In the genomic region with DNA sequence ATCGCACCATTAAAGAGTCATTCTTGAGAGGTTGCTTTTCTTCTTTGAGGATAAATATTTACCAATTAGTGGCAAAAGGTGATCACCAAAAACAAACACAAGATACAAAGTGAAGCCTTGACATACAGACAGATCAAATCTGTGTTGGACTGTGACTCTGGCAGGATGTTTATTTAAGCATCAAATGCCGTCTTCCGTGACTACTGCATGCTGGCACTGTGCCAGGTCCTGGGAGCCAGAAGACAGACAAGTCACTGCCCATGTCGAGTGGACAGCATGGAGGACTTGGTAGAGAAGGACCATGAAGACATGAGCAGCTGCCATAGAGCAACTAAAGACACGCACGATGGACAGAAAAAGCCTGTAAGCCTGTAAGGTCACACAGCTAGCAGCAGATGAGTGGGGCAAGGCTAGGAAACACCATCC, we compare ENCODE assay signal across 1 cellular context.
TF ChIP-seq lines count a peak whose summit lies in the region.

No MANE protein-coding gene starts in this region.

TF ChIP-seq in HEK293, 187 proteins besides CTCF, POLR2A, EP300 and RAD21 (continued from another document and continues in another):
- TF ChIP-seq, protein P1, sequence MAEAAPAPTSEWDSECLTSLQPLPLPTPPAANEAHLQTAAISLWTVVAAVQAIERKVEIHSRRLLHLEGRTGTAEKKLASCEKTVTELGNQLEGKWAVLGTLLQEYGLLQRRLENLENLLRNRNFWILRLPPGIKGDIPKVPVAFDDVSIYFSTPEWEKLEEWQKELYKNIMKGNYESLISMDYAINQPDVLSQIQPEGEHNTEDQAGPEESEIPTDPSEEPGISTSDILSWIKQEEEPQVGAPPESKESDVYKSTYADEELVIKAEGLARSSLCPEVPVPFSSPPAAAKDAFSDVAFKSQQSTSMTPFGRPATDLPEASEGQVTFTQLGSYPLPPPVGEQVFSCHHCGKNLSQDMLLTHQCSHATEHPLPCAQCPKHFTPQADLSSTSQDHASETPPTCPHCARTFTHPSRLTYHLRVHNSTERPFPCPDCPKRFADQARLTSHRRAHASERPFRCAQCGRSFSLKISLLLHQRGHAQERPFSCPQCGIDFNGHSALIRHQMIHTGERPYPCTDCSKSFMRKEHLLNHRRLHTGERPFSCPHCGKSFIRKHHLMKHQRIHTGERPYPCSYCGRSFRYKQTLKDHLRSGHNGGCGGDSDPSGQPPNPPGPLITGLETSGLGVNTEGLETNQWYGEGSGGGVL (tag by site-specific recombination; IDR thresholded peaks at IDR 0.05), result no peak
- TF ChIP-seq, protein P2, sequence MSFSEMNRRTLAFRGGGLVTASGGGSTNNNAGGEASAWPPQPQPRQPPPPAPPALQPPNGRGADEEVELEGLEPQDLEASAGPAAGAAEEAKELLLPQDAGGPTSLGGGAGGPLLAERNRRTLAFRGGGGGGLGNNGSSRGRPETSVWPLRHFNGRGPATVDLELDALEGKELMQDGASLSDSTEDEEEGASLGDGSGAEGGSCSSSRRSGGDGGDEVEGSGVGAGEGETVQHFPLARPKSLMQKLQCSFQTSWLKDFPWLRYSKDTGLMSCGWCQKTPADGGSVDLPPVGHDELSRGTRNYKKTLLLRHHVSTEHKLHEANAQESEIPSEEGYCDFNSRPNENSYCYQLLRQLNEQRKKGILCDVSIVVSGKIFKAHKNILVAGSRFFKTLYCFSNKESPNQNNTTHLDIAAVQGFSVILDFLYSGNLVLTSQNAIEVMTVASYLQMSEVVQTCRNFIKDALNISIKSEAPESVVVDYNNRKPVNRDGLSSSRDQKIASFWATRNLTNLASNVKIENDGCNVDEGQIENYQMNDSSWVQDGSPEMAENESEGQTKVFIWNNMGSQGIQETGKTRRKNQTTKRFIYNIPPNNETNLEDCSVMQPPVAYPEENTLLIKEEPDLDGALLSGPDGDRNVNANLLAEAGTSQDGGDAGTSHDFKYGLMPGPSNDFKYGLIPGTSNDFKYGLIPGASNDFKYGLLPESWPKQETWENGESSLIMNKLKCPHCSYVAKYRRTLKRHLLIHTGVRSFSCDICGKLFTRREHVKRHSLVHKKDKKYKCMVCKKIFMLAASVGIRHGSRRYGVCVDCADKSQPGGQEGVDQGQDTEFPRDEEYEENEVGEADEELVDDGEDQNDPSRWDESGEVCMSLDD (tag by site-specific recombination; IDR thresholded peaks at IDR 0.05), result no peak
- TF ChIP-seq KLF10 (tag by site-specific recombination; IDR thresholded peaks at IDR 0.05) (peak; percentile 65; the same call in 1 of the 2 replicates), FEZF1 (tag by site-specific recombination; IDR thresholded peaks at IDR 0.05) (no peak), ZNF266 (tag by site-specific recombination; IDR thresholded peaks at IDR 0.05; ENCODE audit: low read depth) (no peak), ZNF132 (tag by site-specific recombination; IDR thresholded peaks at IDR 0.05; ENCODE audit: borderline replicate concordance) (no peak), ZNF610 (tag by site-specific recombination; IDR thresholded peaks at IDR 0.05; ENCODE audit: borderline replicate concordance) (no peak), ZFP3 (tag by site-specific recombination; IDR thresholded peaks at IDR 0.05; ENCODE audit: low read depth) (no peak), ZNF140 (tag by site-specific recombination; IDR thresholded peaks at IDR 0.05) (no peak), ZNF658 (tag by site-specific recombination; IDR thresholded peaks at IDR 0.05) (no peak), ZBTB1 (tag by site-specific recombination; IDR thresholded peaks at IDR 0.05) (no peak), ZNF16 (tag by site-specific recombination; IDR thresholded peaks at IDR 0.05; ENCODE audit: low read depth) (no peak), ZSCAN23 (tag by site-specific recombination; IDR thresholded peaks at IDR 0.05) (no peak), ZNF112 (tag by site-specific recombination; IDR thresholded peaks at IDR 0.05) (peak; percentile 70; the same call in 1 of the 2 replicates), ZSCAN30 (tag by site-specific recombination; IDR thresholded peaks at IDR 0.05) (0 out of 2 replicates have a peak, but pooled peaks have one; percentile 44), ZNF394 (tag by site-specific recombination; IDR thresholded peaks at IDR 0.05; ENCODE audit: borderline replicate concordance) (no peak), ZNF174 (tag by site-specific recombination; IDR thresholded peaks at IDR 0.05) (no peak), IKZF3 (tag by site-specific recombination; IDR thresholded peaks at IDR 0.05) (0 out of 2 replicates have a peak, but pooled peaks have one; percentile 25), ZNF660 (tag by site-specific recombination; IDR thresholded peaks at IDR 0.05) (peak; percentile 75; the same call in 1 of the 2 replicates), YY1 (tag by site-specific recombination; IDR thresholded peaks at IDR 0.05) (no peak), TCF7L2 (IDR thresholded peaks at IDR 0.05; ENCODE audit: borderline replicate concordance, low read depth, low read length) (no peak), ZNF548 (tag by site-specific recombination; IDR thresholded peaks at IDR 0.05) (no peak), ZEB2 (tag by site-specific recombination; IDR thresholded peaks at IDR 0.05) (no peak), ZNF426 (tag by site-specific recombination; IDR thresholded peaks at IDR 0.05) (no peak), ZNF791 (tag by site-specific recombination; IDR thresholded peaks at IDR 0.05) (no peak)
- TF ChIP-seq, protein P3, sequence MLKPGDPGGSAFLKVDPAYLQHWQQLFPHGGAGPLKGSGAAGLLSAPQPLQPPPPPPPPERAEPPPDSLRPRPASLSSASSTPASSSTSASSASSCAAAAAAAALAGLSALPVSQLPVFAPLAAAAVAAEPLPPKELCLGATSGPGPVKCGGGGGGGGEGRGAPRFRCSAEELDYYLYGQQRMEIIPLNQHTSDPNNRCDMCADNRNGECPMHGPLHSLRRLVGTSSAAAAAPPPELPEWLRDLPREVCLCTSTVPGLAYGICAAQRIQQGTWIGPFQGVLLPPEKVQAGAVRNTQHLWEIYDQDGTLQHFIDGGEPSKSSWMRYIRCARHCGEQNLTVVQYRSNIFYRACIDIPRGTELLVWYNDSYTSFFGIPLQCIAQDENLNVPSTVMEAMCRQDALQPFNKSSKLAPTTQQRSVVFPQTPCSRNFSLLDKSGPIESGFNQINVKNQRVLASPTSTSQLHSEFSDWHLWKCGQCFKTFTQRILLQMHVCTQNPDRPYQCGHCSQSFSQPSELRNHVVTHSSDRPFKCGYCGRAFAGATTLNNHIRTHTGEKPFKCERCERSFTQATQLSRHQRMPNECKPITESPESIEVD (tag by site-specific recombination; IDR thresholded peaks at IDR 0.05), result peak; percentile 29; the same call in 1 of the 2 replicates
- TF ChIP-seq, protein P4, sequence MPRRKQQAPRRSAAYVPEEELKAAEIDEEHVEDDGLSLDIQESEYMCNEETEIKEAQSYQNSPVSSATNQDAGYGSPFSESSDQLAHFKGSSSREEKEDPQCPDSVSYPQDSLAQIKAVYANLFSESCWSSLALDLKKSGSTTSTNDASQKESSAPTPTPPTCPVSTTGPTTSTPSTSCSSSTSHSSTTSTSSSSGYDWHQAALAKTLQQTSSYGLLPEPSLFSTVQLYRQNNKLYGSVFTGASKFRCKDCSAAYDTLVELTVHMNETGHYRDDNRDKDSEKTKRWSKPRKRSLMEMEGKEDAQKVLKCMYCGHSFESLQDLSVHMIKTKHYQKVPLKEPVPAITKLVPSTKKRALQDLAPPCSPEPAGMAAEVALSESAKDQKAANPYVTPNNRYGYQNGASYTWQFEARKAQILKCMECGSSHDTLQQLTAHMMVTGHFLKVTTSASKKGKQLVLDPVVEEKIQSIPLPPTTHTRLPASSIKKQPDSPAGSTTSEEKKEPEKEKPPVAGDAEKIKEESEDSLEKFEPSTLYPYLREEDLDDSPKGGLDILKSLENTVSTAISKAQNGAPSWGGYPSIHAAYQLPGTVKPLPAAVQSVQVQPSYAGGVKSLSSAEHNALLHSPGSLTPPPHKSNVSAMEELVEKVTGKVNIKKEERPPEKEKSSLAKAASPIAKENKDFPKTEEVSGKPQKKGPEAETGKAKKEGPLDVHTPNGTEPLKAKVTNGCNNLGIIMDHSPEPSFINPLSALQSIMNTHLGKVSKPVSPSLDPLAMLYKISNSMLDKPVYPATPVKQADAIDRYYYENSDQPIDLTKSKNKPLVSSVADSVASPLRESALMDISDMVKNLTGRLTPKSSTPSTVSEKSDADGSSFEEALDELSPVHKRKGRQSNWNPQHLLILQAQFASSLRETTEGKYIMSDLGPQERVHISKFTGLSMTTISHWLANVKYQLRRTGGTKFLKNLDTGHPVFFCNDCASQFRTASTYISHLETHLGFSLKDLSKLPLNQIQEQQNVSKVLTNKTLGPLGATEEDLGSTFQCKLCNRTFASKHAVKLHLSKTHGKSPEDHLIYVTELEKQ (tag by site-specific recombination; IDR thresholded peaks at IDR 0.05; ENCODE audit: borderline replicate concordance), result no peak
- TF ChIP-seq, protein P5, sequence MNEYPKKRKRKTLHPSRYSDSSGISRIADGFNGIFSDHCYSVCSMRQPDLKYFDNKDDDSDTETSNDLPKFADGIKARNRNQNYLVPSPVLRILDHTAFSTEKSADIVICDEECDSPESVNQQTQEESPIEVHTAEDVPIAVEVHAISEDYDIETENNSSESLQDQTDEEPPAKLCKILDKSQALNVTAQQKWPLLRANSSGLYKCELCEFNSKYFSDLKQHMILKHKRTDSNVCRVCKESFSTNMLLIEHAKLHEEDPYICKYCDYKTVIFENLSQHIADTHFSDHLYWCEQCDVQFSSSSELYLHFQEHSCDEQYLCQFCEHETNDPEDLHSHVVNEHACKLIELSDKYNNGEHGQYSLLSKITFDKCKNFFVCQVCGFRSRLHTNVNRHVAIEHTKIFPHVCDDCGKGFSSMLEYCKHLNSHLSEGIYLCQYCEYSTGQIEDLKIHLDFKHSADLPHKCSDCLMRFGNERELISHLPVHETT (tag by site-specific recombination; IDR thresholded peaks at IDR 0.05), result no peak
- TF ChIP-seq, protein P6, sequence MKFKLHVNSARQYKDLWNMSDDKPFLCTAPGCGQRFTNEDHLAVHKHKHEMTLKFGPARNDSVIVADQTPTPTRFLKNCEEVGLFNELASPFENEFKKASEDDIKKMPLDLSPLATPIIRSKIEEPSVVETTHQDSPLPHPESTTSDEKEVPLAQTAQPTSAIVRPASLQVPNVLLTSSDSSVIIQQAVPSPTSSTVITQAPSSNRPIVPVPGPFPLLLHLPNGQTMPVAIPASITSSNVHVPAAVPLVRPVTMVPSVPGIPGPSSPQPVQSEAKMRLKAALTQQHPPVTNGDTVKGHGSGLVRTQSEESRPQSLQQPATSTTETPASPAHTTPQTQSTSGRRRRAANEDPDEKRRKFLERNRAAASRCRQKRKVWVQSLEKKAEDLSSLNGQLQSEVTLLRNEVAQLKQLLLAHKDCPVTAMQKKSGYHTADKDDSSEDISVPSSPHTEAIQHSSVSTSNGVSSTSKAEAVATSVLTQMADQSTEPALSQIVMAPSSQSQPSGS (tag by site-specific recombination; IDR thresholded peaks at IDR 0.05; ENCODE audit: low read depth), result no peak
- TF ChIP-seq, protein P7, sequence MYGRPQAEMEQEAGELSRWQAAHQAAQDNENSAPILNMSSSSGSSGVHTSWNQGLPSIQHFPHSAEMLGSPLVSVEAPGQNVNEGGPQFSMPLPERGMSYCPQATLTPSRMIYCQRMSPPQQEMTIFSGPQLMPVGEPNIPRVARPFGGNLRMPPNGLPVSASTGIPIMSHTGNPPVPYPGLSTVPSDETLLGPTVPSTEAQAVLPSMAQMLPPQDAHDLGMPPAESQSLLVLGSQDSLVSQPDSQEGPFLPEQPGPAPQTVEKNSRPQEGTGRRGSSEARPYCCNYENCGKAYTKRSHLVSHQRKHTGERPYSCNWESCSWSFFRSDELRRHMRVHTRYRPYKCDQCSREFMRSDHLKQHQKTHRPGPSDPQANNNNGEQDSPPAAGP (tag by site-specific recombination; IDR thresholded peaks at IDR 0.05), result no peak
- TF ChIP-seq, protein P8, sequence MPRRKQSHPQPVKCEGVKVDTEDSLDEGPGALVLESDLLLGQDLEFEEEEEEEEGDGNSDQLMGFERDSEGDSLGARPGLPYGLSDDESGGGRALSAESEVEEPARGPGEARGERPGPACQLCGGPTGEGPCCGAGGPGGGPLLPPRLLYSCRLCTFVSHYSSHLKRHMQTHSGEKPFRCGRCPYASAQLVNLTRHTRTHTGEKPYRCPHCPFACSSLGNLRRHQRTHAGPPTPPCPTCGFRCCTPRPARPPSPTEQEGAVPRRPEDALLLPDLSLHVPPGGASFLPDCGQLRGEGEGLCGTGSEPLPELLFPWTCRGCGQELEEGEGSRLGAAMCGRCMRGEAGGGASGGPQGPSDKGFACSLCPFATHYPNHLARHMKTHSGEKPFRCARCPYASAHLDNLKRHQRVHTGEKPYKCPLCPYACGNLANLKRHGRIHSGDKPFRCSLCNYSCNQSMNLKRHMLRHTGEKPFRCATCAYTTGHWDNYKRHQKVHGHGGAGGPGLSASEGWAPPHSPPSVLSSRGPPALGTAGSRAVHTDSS (tag by site-specific recombination; IDR thresholded peaks at IDR 0.05), result no peak
- TF ChIP-seq, protein P9, sequence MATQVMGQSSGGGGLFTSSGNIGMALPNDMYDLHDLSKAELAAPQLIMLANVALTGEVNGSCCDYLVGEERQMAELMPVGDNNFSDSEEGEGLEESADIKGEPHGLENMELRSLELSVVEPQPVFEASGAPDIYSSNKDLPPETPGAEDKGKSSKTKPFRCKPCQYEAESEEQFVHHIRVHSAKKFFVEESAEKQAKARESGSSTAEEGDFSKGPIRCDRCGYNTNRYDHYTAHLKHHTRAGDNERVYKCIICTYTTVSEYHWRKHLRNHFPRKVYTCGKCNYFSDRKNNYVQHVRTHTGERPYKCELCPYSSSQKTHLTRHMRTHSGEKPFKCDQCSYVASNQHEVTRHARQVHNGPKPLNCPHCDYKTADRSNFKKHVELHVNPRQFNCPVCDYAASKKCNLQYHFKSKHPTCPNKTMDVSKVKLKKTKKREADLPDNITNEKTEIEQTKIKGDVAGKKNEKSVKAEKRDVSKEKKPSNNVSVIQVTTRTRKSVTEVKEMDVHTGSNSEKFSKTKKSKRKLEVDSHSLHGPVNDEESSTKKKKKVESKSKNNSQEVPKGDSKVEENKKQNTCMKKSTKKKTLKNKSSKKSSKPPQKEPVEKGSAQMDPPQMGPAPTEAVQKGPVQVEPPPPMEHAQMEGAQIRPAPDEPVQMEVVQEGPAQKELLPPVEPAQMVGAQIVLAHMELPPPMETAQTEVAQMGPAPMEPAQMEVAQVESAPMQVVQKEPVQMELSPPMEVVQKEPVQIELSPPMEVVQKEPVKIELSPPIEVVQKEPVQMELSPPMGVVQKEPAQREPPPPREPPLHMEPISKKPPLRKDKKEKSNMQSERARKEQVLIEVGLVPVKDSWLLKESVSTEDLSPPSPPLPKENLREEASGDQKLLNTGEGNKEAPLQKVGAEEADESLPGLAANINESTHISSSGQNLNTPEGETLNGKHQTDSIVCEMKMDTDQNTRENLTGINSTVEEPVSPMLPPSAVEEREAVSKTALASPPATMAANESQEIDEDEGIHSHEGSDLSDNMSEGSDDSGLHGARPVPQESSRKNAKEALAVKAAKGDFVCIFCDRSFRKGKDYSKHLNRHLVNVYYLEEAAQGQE (tag by site-specific recombination; IDR thresholded peaks at IDR 0.05), result 0 out of 2 replicates have a peak, but pooled peaks have one; percentile 12
- TF ChIP-seq, protein P10, sequence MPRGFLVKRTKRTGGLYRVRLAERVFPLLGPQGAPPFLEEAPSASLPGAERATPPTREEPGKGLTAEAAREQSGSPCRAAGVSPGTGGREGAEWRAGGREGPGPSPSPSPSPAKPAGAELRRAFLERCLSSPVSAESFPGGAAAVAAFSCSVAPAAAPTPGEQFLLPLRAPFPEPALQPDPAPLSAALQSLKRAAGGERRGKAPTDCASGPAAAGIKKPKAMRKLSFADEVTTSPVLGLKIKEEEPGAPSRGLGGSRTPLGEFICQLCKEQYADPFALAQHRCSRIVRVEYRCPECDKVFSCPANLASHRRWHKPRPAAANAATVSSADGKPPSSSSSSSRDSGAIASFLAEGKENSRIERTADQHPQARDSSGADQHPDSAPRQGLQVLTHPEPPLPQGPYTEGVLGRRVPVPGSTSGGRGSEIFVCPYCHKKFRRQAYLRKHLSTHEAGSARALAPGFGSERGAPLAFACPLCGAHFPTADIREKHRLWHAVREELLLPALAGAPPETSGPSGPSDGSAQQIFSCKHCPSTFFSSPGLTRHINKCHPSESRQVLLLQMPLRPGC (tag by site-specific recombination; IDR thresholded peaks at IDR 0.05), result no peak
